ENCODE assay signal across 9 cellular contexts in genomic region chr9:116365056-116365471, GRCh38.
DNase-seq lines count a peak whose midpoint lies in the region; ATAC-seq and TF ChIP-seq lines count a peak whose summit lies in the region.
"Had no signal": no experiment of that assay in that cellular context is flagged by ENCODE, and none has a peak within 500 bp of the region (broad histone marks: within the 10 kb centered on the region; RNA-seq: fewer than 3 reads in every experiment).

No MANE protein-coding gene starts in this region.

- no peak overlapping the region for H3K4me3 Mint-ChIP-seq in activated T-helper 1 cell treated with anti-CD3 and anti-CD28 coated beads, Interleukin-12 subunit alpha, Interleukin-12 subunit beta, Interleukin-2, Interleukin-4 antibody, amounts not matched to agents 30 ng/mL and 10 ng/mL and 1 ng/mL, durations not matched to agents 14 hours and 24 hours and 36 hours

- no peaks in the 10 kb centered on the region for H3K9me3 Mint-ChIP-seq in activated T-helper 1 cell treated with anti-CD3 and anti-CD28 coated beads, Interleukin-12 subunit alpha, Interleukin-12 subunit beta, Interleukin-2, Interleukin-4 antibody, amounts not matched to agents 30 ng/mL and 10 ng/mL and 1 ng/mL, durations not matched to agents 14 hours and 24 hours and 36 hours

- TF ChIP-seq CTCF in AG04450 (IDR thresholded peaks at IDR 0.05; ENCODE audit: low read depth, low read length) (peak; percentile 32), choroid plexus epithelial cell (conservative IDR thresholded peaks at IDR 0.05; ENCODE audit: low read depth, low read length) (peak; percentile 41)

- POLR2A ChIA-PET in AG04450 (lab: Yijun Ruan, JAX), result no interaction called here

- H3K4me3 ChIP-seq in AG04450 (ENCODE audit: low read depth, low read length), result no peak overlapping the region
- no peak overlapping the region for H3K4me3 ChIP-seq in choroid plexus epithelial cell (ENCODE audit: low read depth, low read length)

- H3K9me3 ChIP-seq in AG04450 (ENCODE audit: control insufficient read depth, insufficient read depth, low read length), result no peaks in the 10 kb centered on the region

- no peaks in the 10 kb centered on the region for H3K36me3 Mint-ChIP-seq in activated T-helper 1 cell treated with anti-CD3 and anti-CD28 coated beads, Interleukin-12 subunit alpha, Interleukin-12 subunit beta, Interleukin-2, Interleukin-4 antibody, amounts not matched to agents 30 ng/mL and 10 ng/mL and 1 ng/mL, durations not matched to agents 14 hours and 24 hours and 36 hours (ENCODE audit: low read depth)

- no peaks in the 10 kb centered on the region for H3K4me1 Mint-ChIP-seq in activated T-helper 1 cell treated with anti-CD3 and anti-CD28 coated beads, Interleukin-12 subunit alpha, Interleukin-12 subunit beta, Interleukin-2, Interleukin-4 antibody, amounts not matched to agents 30 ng/mL and 10 ng/mL and 1 ng/mL, durations not matched to agents 14 hours and 24 hours and 36 hours (ENCODE audit: low read depth)

- peak overlapping the region; percentile 73 for H3K27ac ChIP-seq in AG04450 (ENCODE audit: low read depth, low read length)

- DNase-seq in AG04450 (ENCODE audit: low read depth, low spot score), result peak; percentile 27
- peak; percentile 73 for DNase-seq in NCI-H1694 (lab: John Stamatoyannopoulos, UW)
- DNase-seq in choroid plexus epithelial cell (ENCODE audit: low read depth), result peak; percentile 76
- DNase-seq in mucosa of gallbladder (ENCODE audit: low spot score), result peak; percentile 45
- DNase-seq in activated gamma-delta T cell (lab: John Stamatoyannopoulos, UW), result no peak
- no peak for DNase-seq in activated T-helper 1 cell treated with anti-CD3 and anti-CD28 coated beads, Interleukin-12 subunit alpha, Interleukin-12 subunit beta, Interleukin-2, Interleukin-4 antibody, amounts not matched to agents 30 ng/mL and 10 ng/mL and 1 ng/mL, durations not matched to agents 14 hours and 24 hours and 36 hours (ENCODE audit: low spot score)
- DNase-seq: DND-41 had no signal

- no peak overlapping the region for H3K27ac Mint-ChIP-seq in activated T-helper 1 cell treated with anti-CD3 and anti-CD28 coated beads, Interleukin-12 subunit alpha, Interleukin-12 subunit beta, Interleukin-2, Interleukin-4 antibody, amounts not matched to agents 30 ng/mL and 10 ng/mL and 1 ng/mL, durations not matched to agents 14 hours and 24 hours and 36 hours

- ATAC-seq in HG02763 (IDR thresholded peaks at IDR 0.05; ENCODE audit: unreplicated experiment) (no peak), HG03565 (IDR thresholded peaks at IDR 0.05; ENCODE audit: unreplicated experiment) (no peak)

- CTCF ChIA-PET in AG04450 (lab: Charles Lee), result interaction anchor here (1.8 kb wide), 1 partner anchor 207 kb away, joined by 6 read pairs; no protein-coding TSS in a partner anchor

- intact Hi-C loops in activated T-helper 1 cell treated with anti-CD3 and anti-CD28 coated beads, Interleukin-12 subunit alpha, Interleukin-12 subunit beta, Interleukin-2, Interleukin-4 antibody, amounts not matched to agents 30 ng/mL and 10 ng/mL and 1 ng/mL, durations not matched to agents 14 hours and 24 hours and 36 hours (cut with micrococcal nuclease), result no loop called here

- H3K27me3 ChIP-seq in AG04450 (ENCODE audit: control insufficient read depth, insufficient read depth, low read length), result no peaks in the 10 kb centered on the region

- H3K27me3 Mint-ChIP-seq in activated T-helper 1 cell treated with anti-CD3 and anti-CD28 coated beads, Interleukin-12 subunit alpha, Interleukin-12 subunit beta, Interleukin-2, Interleukin-4 antibody, amounts not matched to agents 30 ng/mL and 10 ng/mL and 1 ng/mL, durations not matched to agents 14 hours and 24 hours and 36 hours (ENCODE audit: insufficient read depth), result no peaks in the 10 kb centered on the region

Comparison
In these comparisons a context has a peak if more than half of its experiments do, and no peak if none do; other contexts are left out.
1. DNase-seq: peak in AG04450 (single experiment), NCI-H1694 (single experiment), choroid plexus epithelial cell (single experiment) and mucosa of gallbladder (single experiment); none in activated gamma-delta T cell (single experiment) and activated T-helper 1 cell treated with anti-CD3 and anti-CD28 coated beads, Interleukin-12 subunit alpha, Interleukin-12 subunit beta, Interleukin-2, Interleukin-4 antibody, amounts not matched to agents 30 ng/mL and 10 ng/mL and 1 ng/mL, durations not matched to agents 14 hours and 24 hours and 36 hours (single experiment).